Comparison of ENCODE assay signal across 21 cellular contexts in genomic region chr6:41947581-41948220, GRCh38. TPM values are rescaled to one million over a fixed set of nuclear protein-coding genes. Genes with fewer than 3 reads are reported as not detected.
DNase-seq lines count a peak whose midpoint lies in the region; ATAC-seq and TF ChIP-seq lines count a peak whose summit lies in the region.
"Had no signal": no experiment of that assay in that cellular context is flagged by ENCODE, and none has a peak within 500 bp of the region (broad histone marks: within the 10 kb centered on the region; RNA-seq: fewer than 3 reads in every experiment).

No MANE protein-coding gene starts in this region.

- H3K9me2 ChIP-seq in GM23338 (ENCODE audit: insufficient read depth) = no peaks in the 10 kb centered on the region

- H3K4me2 ChIP-seq in GM23338 = no peak overlapping the region

- no peak for ATAC-seq in activated T-cell treated with anti-CD3 and anti-CD28 coated beads, Interleukin-2, amount 50 U/mL, for 72 hours (replicated peaks in 1 of 2)
- ATAC-seq in GM23338 (no peak), HG03520 (IDR thresholded peaks at IDR 0.05; ENCODE audit: unreplicated experiment) (no peak), aorta (ENCODE audit: low FRiP score) (no peak)
- ATAC-seq in natural killer cell treated with Interleukin-12 subunit alpha and Interleukin-12 subunit beta and Interleukin-15 and Interleukin-18, amount 100 ng/mL, for 72 hours = no peak

- H4K20me1 ChIP-seq in GM23338 (replicated peaks; ENCODE audit: insufficient read depth) = no peaks in the 10 kb centered on the region

- no peak overlapping the region for H3K4me3 ChIP-seq in GM23338
- H3K4me3 ChIP-seq in aorta (ENCODE audit: low read length in 2 of 2) = no peak overlapping the region
- H3K4me3 ChIP-seq: colonic mucosa, spleen, suprapubic skin, vagina had no signal

- 81 to 85% methylated on average over 10 of the region's 10 CpGs for WGBS in aorta, 2 donors

- no peaks in the 10 kb centered on the region for H3K9me3 ChIP-seq in aorta (ENCODE audit: control insufficient read depth, low read length)
- H3K9me3 ChIP-seq: colonic mucosa, spleen, suprapubic skin, vagina had no signal

- no peaks in the 10 kb centered on the region for H3K27me3 ChIP-seq in GM23338 (ENCODE audit: insufficient read depth)
- H3K27me3 ChIP-seq in aorta (ENCODE audit: control insufficient read depth in 1 of 2, insufficient read depth in 2 of 2, low read length in 1 of 2) = no peaks in the 10 kb centered on the region
- H3K27me3 ChIP-seq: brain microvascular endothelial cell, colonic mucosa, spleen, suprapubic skin, vagina had no signal

- intact Hi-C loops in aorta (cut with DNase I) = no loop called here

- H3K79me2 ChIP-seq in GM23338 (replicated peaks; ENCODE audit: insufficient read depth) = no peaks in the 10 kb centered on the region

- H3K27ac Mint-ChIP-seq in activated T-cell treated with anti-CD3 and anti-CD28 coated beads, Interleukin-2, amount 50 U/mL, for 72 hours = peak overlapping the region; percentile 26
- no peak overlapping the region for H3K27ac Mint-ChIP-seq in GM23338
- H3K27ac Mint-ChIP-seq in natural killer cell treated with Interleukin-12 subunit alpha and Interleukin-12 subunit beta and Interleukin-15 and Interleukin-18, amount 100 ng/mL, for 72 hours = peak overlapping the region; percentile 36 to 76

- H3K36me3 ChIP-seq in GM23338 (ENCODE audit: insufficient read depth) (no peaks in the 10 kb centered on the region), aorta (ENCODE audit: control insufficient read depth in 1 of 2, insufficient read depth in 2 of 2, low read length in 1 of 2) (no peaks in the 10 kb centered on the region)
- H3K36me3 ChIP-seq: brain microvascular endothelial cell, colonic mucosa, suprapubic skin, vagina had no signal

- no peak for TF ChIP-seq CTCF in GM23338 (conservative IDR thresholded peaks at IDR 0.05; ENCODE audit: low read depth in 2 of 2)

- no peaks in the 10 kb centered on the region for H3K27me3 Mint-ChIP-seq in activated T-cell treated with anti-CD3 and anti-CD28 coated beads, Interleukin-2, amount 50 U/mL, for 72 hours (ENCODE audit: low read depth)
- H3K27me3 Mint-ChIP-seq in GM23338 (ENCODE audit: insufficient read depth, low read depth, poor library complexity) = peaks cover 6% of the 10 kb centered on the region
- H3K27me3 Mint-ChIP-seq in natural killer cell treated with Interleukin-12 subunit alpha and Interleukin-12 subunit beta and Interleukin-15 and Interleukin-18, amount 100 ng/mL, for 72 hours = no peaks in the 10 kb centered on the region

- H3K4me3 Mint-ChIP-seq in activated T-cell treated with anti-CD3 and anti-CD28 coated beads, Interleukin-2, amount 50 U/mL, for 72 hours = no peak overlapping the region
- no peak overlapping the region for H3K4me3 Mint-ChIP-seq in GM23338
- H3K4me3 Mint-ChIP-seq in natural killer cell treated with Interleukin-12 subunit alpha and Interleukin-12 subunit beta and Interleukin-15 and Interleukin-18, amount 100 ng/mL, for 72 hours = no peak overlapping the region

- DNase-seq in activated T-cell treated with anti-CD3 and anti-CD28 coated beads, Interleukin-2, amount 50 U/mL, for 72 hours = no peak
- DNase-seq in activated T-cell treated with anti-CD3 and anti-CD28 coated beads for 4 hours = no peak
- no peak for DNase-seq in GM23338 (ENCODE audit: low spot score)
- DNase-seq in dermis blood vessel endothelial cell = peak; percentile 48
- no peak for DNase-seq in natural killer cell treated with Interleukin-12 subunit alpha and Interleukin-12 subunit beta and Interleukin-15 and Interleukin-18, amount 100 ng/mL, for 72 hours (ENCODE audit: low spot score)
- DNase-seq in NCI-H2107 treated with DMSO at 0.1 percent for 48 hours (lab: John Stamatoyannopoulos, UW; ENCODE audit: unreplicated experiment) = no peak
- DNase-seq in aorta = no peak
- DNase-seq: activated CD4-positive, alpha-beta T cell treated with anti-CD3 and anti-CD28 coated beads for 4 hours; brain microvascular endothelial cell; C1 segment of cervical spinal cord; colonic mucosa; DMS153; GDM1; head of caudate nucleus; NCI-H1436 treated with DMSO at 0.1 percent for 48 hours; NCI-H2171; NCI-H526; spleen had no signal

- H3K4me1 ChIP-seq in GM23338 (ENCODE audit: insufficient read depth) (no peaks in the 10 kb centered on the region), aorta (ENCODE audit: control insufficient read depth in 1 of 2, insufficient read depth in 2 of 2, low read length in 2 of 2) (no peaks in the 10 kb centered on the region)
- H3K4me1 ChIP-seq: colonic mucosa, suprapubic skin had no signal

- H3K4me1 Mint-ChIP-seq in activated T-cell treated with anti-CD3 and anti-CD28 coated beads, Interleukin-2, amount 50 U/mL, for 72 hours (ENCODE audit: low read depth) = peaks cover 55% of the 10 kb centered on the region
- H3K4me1 Mint-ChIP-seq in GM23338 = no peaks in the 10 kb centered on the region
- peaks cover 23 to 26% of the 10 kb centered on the region in 2 donors for H3K4me1 Mint-ChIP-seq in natural killer cell treated with Interleukin-12 subunit alpha and Interleukin-12 subunit beta and Interleukin-15 and Interleukin-18, amount 100 ng/mL, for 72 hours (ENCODE audit: low read depth in 2 of 2)

- H3K9me3 Mint-ChIP-seq in activated T-cell treated with anti-CD3 and anti-CD28 coated beads, Interleukin-2, amount 50 U/mL, for 72 hours = peaks cover 0 to 2% of the 10 kb centered on the region in 2 donors
- no peaks in the 10 kb centered on the region for H3K9me3 Mint-ChIP-seq in GM23338
- H3K9me3 Mint-ChIP-seq in natural killer cell treated with Interleukin-12 subunit alpha and Interleukin-12 subunit beta and Interleukin-15 and Interleukin-18, amount 100 ng/mL, for 72 hours = no peaks in the 10 kb centered on the region

- peaks cover 0 to 4% of the 10 kb centered on the region in 2 donors for H3K36me3 Mint-ChIP-seq in activated T-cell treated with anti-CD3 and anti-CD28 coated beads, Interleukin-2, amount 50 U/mL, for 72 hours (ENCODE audit: insufficient read depth in 2 of 2)
- no peaks in the 10 kb centered on the region for H3K36me3 Mint-ChIP-seq in GM23338 (ENCODE audit: low read depth)
- no peaks in the 10 kb centered on the region for H3K36me3 Mint-ChIP-seq in natural killer cell treated with Interleukin-12 subunit alpha and Interleukin-12 subunit beta and Interleukin-15 and Interleukin-18, amount 100 ng/mL, for 72 hours

- H2AFZ ChIP-seq in GM23338 = peak overlapping the region; percentile 76

- no peak overlapping the region for H3K27ac ChIP-seq in GM23338 (ENCODE audit: low read depth)
- no peak overlapping the region for H3K27ac ChIP-seq in aorta (ENCODE audit: low read depth in 1 of 2, low read length in 2 of 2)
- H3K27ac ChIP-seq: brain microvascular endothelial cell, colonic mucosa, suprapubic skin, vagina had no signal

- H3F3A ChIP-seq in GM23338 (replicated peaks; ENCODE audit: low read depth) = no peaks in the 10 kb centered on the region

TF ChIP-seq in GM23338, 12 proteins besides CTCF, POLR2A, EP300 and RAD21 (continues in another document):
- TF ChIP-seq CREB1 (CRISPR knock-in tag; IDR thresholded peaks at IDR 0.05; ENCODE audit: low read depth) (no peak), JUNB (IDR thresholded peaks at IDR 0.05; ENCODE audit: unreplicated experiment) (no peak)

RNA-seq across cellular contexts. Expression of gene CCND3, which starts 6.1 kb away (rescaled TPM):
- total RNA-seq in activated T-cell treated with anti-CD3 and anti-CD28 coated beads, Interleukin-2, amount 50 U/mL, for 72 hours = 100 to 1,000 TPM; 256 to 259 TPM
- total RNA-seq in GM23338 (2014; rRNA removed; shearing (Covaris generic)) = 24.5 and 30.9 TPM in 2 replicates
- polyA plus RNA-seq in GM23338 (2016; fragmentation: Nextera tagmentation; extraction: Ambion mirVana) (19.1 and 19.7 TPM in 2 replicates), aorta (10 to 100 TPM; 45.2 to 48.3 TPM)
- total RNA-seq in dermis blood vessel endothelial cell (59.1 and 60.1 TPM in 2 replicates), aorta (10 to 100 TPM; 47.8 to 51.4 TPM)
- total RNA-seq in natural killer cell treated with Interleukin-12 subunit alpha and Interleukin-12 subunit beta and Interleukin-15 and Interleukin-18, amount 100 ng/mL, for 72 hours = 100 to 1,000 TPM; 382 to 466 TPM

RNA-seq across cellular contexts. Expression of gene BYSL, which starts 26.4 kb away (rescaled TPM):
- 10 to 100 TPM; 30.4 to 38.1 TPM for total RNA-seq in activated T-cell treated with anti-CD3 and anti-CD28 coated beads, Interleukin-2, amount 50 U/mL, for 72 hours
- 32.7 and 33.7 TPM in 2 replicates for total RNA-seq in GM23338 (2014; rRNA removed; shearing (Covaris generic))
- 30.3 and 35.3 TPM in 2 replicates for polyA plus RNA-seq in GM23338 (2016; fragmentation: Nextera tagmentation; extraction: Ambion mirVana)
- 15.8 and 22.1 TPM in 2 replicates for total RNA-seq in dermis blood vessel endothelial cell
- 10 to 100 TPM; 48.3 to 73.9 TPM for total RNA-seq in natural killer cell treated with Interleukin-12 subunit alpha and Interleukin-12 subunit beta and Interleukin-15 and Interleukin-18, amount 100 ng/mL, for 72 hours
- total RNA-seq in aorta = 10 to 100 TPM in 1 of 2 donors, 1 to 10 TPM in 1; 9.7 to 12.0 TPM
- 1 to 10 TPM; 3.4 to 5.6 TPM for polyA plus RNA-seq in aorta

RNA-seq across cellular contexts. Expression of gene MED20, which starts 26.8 kb away (rescaled TPM):
- total RNA-seq in activated T-cell treated with anti-CD3 and anti-CD28 coated beads, Interleukin-2, amount 50 U/mL, for 72 hours = 10 to 100 TPM; 24.9 to 34.6 TPM
- total RNA-seq in GM23338 (2014; rRNA removed; shearing (Covaris generic)) = 39.3 and 47.2 TPM in 2 replicates
- 18.1 and 20.1 TPM in 2 replicates for polyA plus RNA-seq in GM23338 (2016; fragmentation: Nextera tagmentation; extraction: Ambion mirVana)
- 36.5 and 47.5 TPM in 2 replicates for total RNA-seq in dermis blood vessel endothelial cell
- total RNA-seq in natural killer cell treated with Interleukin-12 subunit alpha and Interleukin-12 subunit beta and Interleukin-15 and Interleukin-18, amount 100 ng/mL, for 72 hours = 10 to 100 TPM; 25.5 to 33.0 TPM
- total RNA-seq in aorta = 10 to 100 TPM; 11.7 to 16.1 TPM
- 1 to 10 TPM; 6.1 to 7.5 TPM for polyA plus RNA-seq in aorta

RNA-seq across cellular contexts. Expression of gene USP49, which starts 52.5 kb away (rescaled TPM):
- 10 to 100 TPM; 13.3 to 14.8 TPM for total RNA-seq in activated T-cell treated with anti-CD3 and anti-CD28 coated beads, Interleukin-2, amount 50 U/mL, for 72 hours
- total RNA-seq in GM23338 (2014; rRNA removed; shearing (Covaris generic)) = 20.2 and 21.5 TPM in 2 replicates
- polyA plus RNA-seq in GM23338 (2016; fragmentation: Nextera tagmentation; extraction: Ambion mirVana) (5.3 and 5.9 TPM in 2 replicates), aorta (1 to 10 TPM; 1.3 to 1.5 TPM)
- total RNA-seq in dermis blood vessel endothelial cell (2.9 and 3.1 TPM in 2 replicates), aorta (1 to 10 TPM; 2.3 to 5.3 TPM)
- total RNA-seq in natural killer cell treated with Interleukin-12 subunit alpha and Interleukin-12 subunit beta and Interleukin-15 and Interleukin-18, amount 100 ng/mL, for 72 hours = 10 to 100 TPM in 1 of 2 donors, 1 to 10 TPM in 1; 8.2 to 15.3 TPM
